8 cellular contexts compared by ENCODE assay signal in the genomic region with DNA sequence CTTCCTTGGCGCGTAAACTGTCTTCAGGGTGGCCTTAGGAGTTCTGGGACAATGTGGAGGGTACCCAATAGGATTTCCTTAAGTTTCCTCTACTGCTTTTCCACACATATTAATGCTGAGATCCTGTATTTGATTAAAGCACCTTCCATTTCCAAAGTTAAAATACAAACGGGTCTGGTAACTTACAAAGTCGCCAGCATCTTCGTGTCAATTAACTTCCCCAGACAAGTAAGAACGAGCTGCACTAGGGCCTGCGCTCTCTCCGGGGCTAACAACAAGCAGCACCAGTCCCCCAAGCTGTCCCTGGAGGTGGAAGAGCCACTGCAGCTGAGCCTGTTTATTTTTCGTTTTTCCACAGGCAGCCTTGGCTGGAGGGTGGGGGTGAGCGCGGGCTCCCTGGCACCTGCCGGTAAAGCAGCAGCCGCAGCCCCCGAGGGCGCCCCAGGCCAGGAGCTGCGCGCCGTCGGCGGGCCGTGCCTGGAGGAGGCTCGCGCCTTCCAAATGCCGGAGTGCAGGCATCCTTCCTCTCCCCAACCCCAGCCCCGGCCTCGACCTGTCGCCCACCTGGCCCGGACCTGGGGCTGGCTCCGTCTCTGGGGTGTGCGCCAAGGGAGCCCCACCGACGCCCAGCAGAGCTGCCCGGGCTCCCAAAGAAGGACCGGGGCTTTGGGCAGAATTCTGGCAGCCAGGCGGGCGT.
DNase-seq lines count a peak whose midpoint lies in the region; ATAC-seq and TF ChIP-seq lines count a peak whose summit lies in the region.

No MANE protein-coding gene starts in this region.

- 7 to 14% (median 10%) methylated on average over 21 to 36 of the region's 36 CpGs for WGBS in stomach, 5 donors

- intact Hi-C loops in PC-3 (cut with micrococcal nuclease) = loop anchor here (10.0 kb wide), 1 partner anchor 328 kb away; no protein-coding TSS in a partner anchor
- intact Hi-C loops in stomach (cut with DNase I; ENCODE audit: low total_unique reads) = no loop called here

- no peaks in the 10 kb centered on the region for H3K9me3 ChIP-seq in PC-3 (ENCODE audit: low read length)
- H3K9me3 ChIP-seq in stomach = no peaks in the 10 kb centered on the region
- H3K9me3 ChIP-seq in effector memory CD4-positive, alpha-beta T cell (ENCODE audit: control insufficient read depth, low read length) = no peaks in the 10 kb centered on the region

- no peak overlapping the region for H3K27ac ChIP-seq in PC-3 (ENCODE audit: low read length)
- H3K27ac ChIP-seq in stomach = peak overlapping the region in 1 of 5 donors; percentile 56
- H3K27ac ChIP-seq in effector memory CD4-positive, alpha-beta T cell (ENCODE audit: insufficient read depth, low read length, poor library complexity, severe bottlenecking) = no peak overlapping the region

- H3K36me3 ChIP-seq in PC-3 (ENCODE audit: low read depth, low read length) (no peaks in the 10 kb centered on the region), stomach (no peaks in the 10 kb centered on the region)
- no peaks in the 10 kb centered on the region for H3K36me3 ChIP-seq in effector memory CD4-positive, alpha-beta T cell (ENCODE audit: control insufficient read depth, insufficient read depth, low read length)

- no peak overlapping the region for H2AFZ ChIP-seq in PC-3 (ENCODE audit: low read length)

- CTCF ChIA-PET in PC-3 (lab: Charles Lee) = no interaction called here

- H3K9ac ChIP-seq in PC-3 (ENCODE audit: low read length) = no peak overlapping the region

- no peaks in the 10 kb centered on the region for H3F3A ChIP-seq in PC-3 (ENCODE audit: low read length, unreplicated experiment)

- H3K27me3 ChIP-seq in PC-3 (ENCODE audit: low read length) (peaks cover 53% of the 10 kb centered on the region), stomach (peaks cover 3 to 67% (median 25%) of the 10 kb centered on the region in 3 donors)
- H3K27me3 ChIP-seq in effector memory CD4-positive, alpha-beta T cell (replicated peaks; ENCODE audit: control insufficient read depth, insufficient read depth, low read length, poor library complexity, severe bottlenecking) = peaks cover 31% of the 10 kb centered on the region

- DNase-seq in NCI-H2081 (lab: John Stamatoyannopoulos, UW) (peak; percentile 17 to 29), NCI-H2081 treated with DMSO at 0.1 percent for 48 hours (lab: John Stamatoyannopoulos, UW) (no peak), PC-3 (no peak), stomach (no peak)
- DNase-seq in effector CD4-positive, alpha-beta T cell = no peak
- DNase-seq in effector memory CD4-positive, alpha-beta T cell = no peak

- H4K20me1 ChIP-seq in PC-3 (ENCODE audit: low read length) = 0 out of 2 replicates have a peak, but pooled peaks cover 3% of the 10 kb centered on the region

- H3K4me1 ChIP-seq in PC-3 (ENCODE audit: insufficient read depth, low read length) (no peaks in the 10 kb centered on the region), stomach (peaks cover 23 to 35% (median 25%) of the 10 kb centered on the region in 4 donors)
- H3K4me1 ChIP-seq in effector memory CD4-positive, alpha-beta T cell (ENCODE audit: control insufficient read depth, insufficient read depth, low read length, poor library complexity, severe bottlenecking) = peaks cover 9% of the 10 kb centered on the region

- H3K79me2 ChIP-seq in PC-3 (ENCODE audit: low read length) = no peaks in the 10 kb centered on the region

- TF ChIP-seq POLR2A in stomach (IDR thresholded peaks at IDR 0.05) = no peak

- no TSS peak for BruUV-seq in PC-3 (replicated peaks; lab: Mats Ljungman, UMichigan)

- ATAC-seq in HG02588 (IDR thresholded peaks at IDR 0.05; ENCODE audit: unreplicated experiment) (peak; percentile 24), PC-3 (0 out of 2 replicates have a peak, but pooled peaks have one; percentile 9)

- POLR2A ChIA-PET in PC-3 (lab: Charles Lee; ENCODE audit: unreplicated experiment) = no interaction called here

- peak overlapping the region; percentile 13; the same call in 1 of the 2 replicates for H3K4me2 ChIP-seq in PC-3 (ENCODE audit: low read length)

- no peak overlapping the region for H3K4me3 ChIP-seq in PC-3 (ENCODE audit: low read length)
- H3K4me3 ChIP-seq in iPS-11a (ENCODE audit: low read depth, low read length) = peak overlapping the region; percentile 54
- peak overlapping the region; percentile 55 to 62 (median 58) for H3K4me3 ChIP-seq in stomach
- H3K4me3 ChIP-seq in effector memory CD4-positive, alpha-beta T cell (ENCODE audit: insufficient read depth, low read depth, low read length, poor library complexity, severe bottlenecking) = no peak overlapping the region

- TF ChIP-seq CTCF in PC-3 (conservative IDR thresholded peaks at IDR 0.05; ENCODE audit: low read depth, low read length) = no peak
- no peak for TF ChIP-seq CTCF in stomach (IDR thresholded peaks at IDR 0.05)

- H3K9me2 ChIP-seq in PC-3 (replicated peaks; ENCODE audit: low read length) = no peaks in the 10 kb centered on the region

- TF ChIP-seq EP300 in stomach (IDR thresholded peaks at IDR 0.05) = no peak

Comparison
In these comparisons a context has a peak if more than half of its experiments do, and no peak if none do; other contexts are left out.
1. DNase-seq: peak in NCI-H2081 (2 of 2); none in NCI-H2081 treated with DMSO at 0.1 percent for 48 hours (single experiment), PC-3 (single experiment), stomach (single experiment), effector CD4-positive, alpha-beta T cell (single experiment) and effector memory CD4-positive, alpha-beta T cell (0 of 3).
2. H3K4me3 ChIP-seq: peak in iPS-11a (single experiment) and stomach (4 of 4); none in PC-3 (single experiment) and effector memory CD4-positive, alpha-beta T cell (single experiment).